In genomic region chr4:75514949-75515612, GRCh38 we compare ENCODE assay signal across 8 cellular contexts. TPM values are rescaled to one million over a fixed set of nuclear protein-coding genes. Genes with fewer than 3 reads are reported as not detected.
DNase-seq lines count a peak whose midpoint lies in the region; ATAC-seq and TF ChIP-seq lines count a peak whose summit lies in the region.

No MANE protein-coding gene starts in this region.

- H4K20me1 ChIP-seq in hepatocyte (ENCODE audit: insufficient read depth, poor library complexity, severe bottlenecking): no peaks in the 10 kb centered on the region

- H3K4me3 ChIP-seq in hepatocyte: peak overlapping the region; percentile 65

- H3K27ac Mint-ChIP-seq in activated naive CD4-positive, alpha-beta T cell treated with anti-CD3 and anti-CD28 coated beads for 36 hours: peak overlapping the region; percentile 98
- H3K27ac Mint-ChIP-seq in activated naive CD4-positive, alpha-beta T cell treated with anti-CD3 and anti-CD28 coated beads, Interleukin-2, amount 50 U/mL, for 72 hours: peak overlapping the region in 1 of 2 donors; percentile 96
- H3K27ac Mint-ChIP-seq in activated CD8-positive, alpha-beta T cell treated with anti-CD3 and anti-CD28 coated beads, Interleukin-2, amount 10 ng/mL, durations not matched to agents 7 days and 5 days: peak overlapping the region; percentile 100
- peak overlapping the region; percentile 94 for H3K27ac Mint-ChIP-seq in stimulated activated naive CD8-positive, alpha-beta T cell treated with anti-CD3 and anti-CD28 coated beads, Interleukin-15, Interleukin-2, amounts not matched to agents 100 ng/mL and 50 ng/mL, for 24 hours

- no peaks in the 10 kb centered on the region for H3K9me3 ChIP-seq in hepatocyte (ENCODE audit: low read depth)

- no peaks in the 10 kb centered on the region for H3K27me3 ChIP-seq in hepatocyte

- CTCF ChIA-PET in activated naive CD4-positive, alpha-beta T cell treated with anti-CD3 and anti-CD28 coated beads for 36 hours (lab: Charles Lee): interaction anchor here (0.5 to 0.8 kb wide), 4 partner anchors 205 to 333 kb away, joined by 3 to 4 read pairs (median 4); no protein-coding TSS in a partner anchor
- CTCF ChIA-PET in activated CD8-positive, alpha-beta T cell treated with anti-CD3 and anti-CD28 coated beads, Interleukin-2, amount 10 ng/mL, durations not matched to agents 7 days and 5 days (lab: Charles Lee): interaction anchor here (1.2 to 3.0 kb wide), 9 partner anchors 12 to 582 kb away, joined by 3 to 14 read pairs (median 5); partner anchors contain the start of genes ODAPH, PARM1 and USO1

- H3K79me2 ChIP-seq in hepatocyte: peaks cover 68% of the 10 kb centered on the region

- intact Hi-C loops in activated naive CD4-positive, alpha-beta T cell treated with anti-CD3 and anti-CD28 coated beads for 36 hours (cut with micrococcal nuclease): loop anchor here (1.0 to 5.0 kb wide), 9 partner anchors 115 to 1642 kb away; partner anchors contain the start of genes CCNG2, CDKL2, G3BP2 and MTHFD2L

- no peak overlapping the region for H3K4me3 Mint-ChIP-seq in activated naive CD4-positive, alpha-beta T cell treated with anti-CD3 and anti-CD28 coated beads for 36 hours
- no peak overlapping the region for H3K4me3 Mint-ChIP-seq in activated CD8-positive, alpha-beta T cell treated with anti-CD3 and anti-CD28 coated beads, Interleukin-2, amount 10 ng/mL, durations not matched to agents 7 days and 5 days
- no peak overlapping the region for H3K4me3 Mint-ChIP-seq in stimulated activated naive CD8-positive, alpha-beta T cell treated with anti-CD3 and anti-CD28 coated beads, Interleukin-15, Interleukin-2, amounts not matched to agents 100 ng/mL and 50 ng/mL, for 24 hours

- no peak for TF ChIP-seq CTCF in hepatocyte (IDR thresholded peaks at IDR 0.05; ENCODE audit: poor library complexity)

- WGBS in hepatocyte (ENCODE audit: low lambda C conversion rate, missing lambda C conversion rate): 73% methylated on average over 9 of the region's 9 CpGs

- H3K4me1 Mint-ChIP-seq in activated naive CD4-positive, alpha-beta T cell treated with anti-CD3 and anti-CD28 coated beads for 36 hours (ENCODE audit: low read depth): peaks cover 35% of the 10 kb centered on the region
- H3K4me1 Mint-ChIP-seq in activated CD8-positive, alpha-beta T cell treated with anti-CD3 and anti-CD28 coated beads, Interleukin-2, amount 10 ng/mL, durations not matched to agents 7 days and 5 days (ENCODE audit: low read depth): peaks cover 43% of the 10 kb centered on the region
- H3K4me1 Mint-ChIP-seq in stimulated activated naive CD8-positive, alpha-beta T cell treated with anti-CD3 and anti-CD28 coated beads, Interleukin-15, Interleukin-2, amounts not matched to agents 100 ng/mL and 50 ng/mL, for 24 hours (ENCODE audit: low read depth): peaks cover 33% of the 10 kb centered on the region

- POLR2A ChIA-PET in activated CD8-positive, alpha-beta T cell treated with anti-CD3 and anti-CD28 coated beads, Interleukin-2, amount 10 ng/mL, durations not matched to agents 7 days and 5 days (lab: Charles Lee): interaction anchor here (0.6 to 1.9 kb wide), 10 partner anchors 9 to 1562 kb away, joined by 3 to 13 read pairs (median 4); partner anchors contain the start of gene USO1

- peak overlapping the region; percentile 94 for H3K27ac ChIP-seq in hepatocyte

- peak overlapping the region; percentile 68 for H2AFZ ChIP-seq in hepatocyte

- peaks cover 25% of the 10 kb centered on the region for H3K36me3 Mint-ChIP-seq in activated naive CD4-positive, alpha-beta T cell treated with anti-CD3 and anti-CD28 coated beads for 36 hours (ENCODE audit: low read depth)
- peaks cover 21 to 30% of the 10 kb centered on the region in 2 donors for H3K36me3 Mint-ChIP-seq in activated naive CD4-positive, alpha-beta T cell treated with anti-CD3 and anti-CD28 coated beads, Interleukin-2, amount 50 U/mL, for 72 hours
- H3K36me3 Mint-ChIP-seq in activated CD8-positive, alpha-beta T cell treated with anti-CD3 and anti-CD28 coated beads, Interleukin-2, amount 10 ng/mL, durations not matched to agents 7 days and 5 days (ENCODE audit: low read depth): peaks cover 31% of the 10 kb centered on the region
- H3K36me3 Mint-ChIP-seq in stimulated activated naive CD8-positive, alpha-beta T cell treated with anti-CD3 and anti-CD28 coated beads, Interleukin-15, Interleukin-2, amounts not matched to agents 100 ng/mL and 50 ng/mL, for 24 hours (ENCODE audit: low read depth): peaks cover 45% of the 10 kb centered on the region

- no peak for ATAC-seq in activated naive CD4-positive, alpha-beta T cell treated with anti-CD3 and anti-CD28 coated beads, Interleukin-2, amount 50 U/mL, for 72 hours
- ATAC-seq in HG03439 (IDR thresholded peaks at IDR 0.05; ENCODE audit: unreplicated experiment) (peak; percentile 1), GM18907 (IDR thresholded peaks at IDR 0.05; ENCODE audit: unreplicated experiment) (no peak)
- ATAC-seq in activated CD8-positive, alpha-beta T cell treated with anti-CD3 and anti-CD28 coated beads, Interleukin-2, amount 10 ng/mL, durations not matched to agents 7 days and 5 days: no peak

- no peaks in the 10 kb centered on the region for H3K9me2 ChIP-seq in hepatocyte (replicated peaks; ENCODE audit: insufficient read depth)

- H3K9me3 Mint-ChIP-seq in activated naive CD4-positive, alpha-beta T cell treated with anti-CD3 and anti-CD28 coated beads for 36 hours: no peaks in the 10 kb centered on the region
- H3K9me3 Mint-ChIP-seq in activated naive CD4-positive, alpha-beta T cell treated with anti-CD3 and anti-CD28 coated beads, Interleukin-2, amount 50 U/mL, for 72 hours: no peaks in the 10 kb centered on the region
- no peaks in the 10 kb centered on the region for H3K9me3 Mint-ChIP-seq in activated CD8-positive, alpha-beta T cell treated with anti-CD3 and anti-CD28 coated beads, Interleukin-2, amount 10 ng/mL, durations not matched to agents 7 days and 5 days (ENCODE audit: insufficient read depth)
- H3K9me3 Mint-ChIP-seq in stimulated activated naive CD8-positive, alpha-beta T cell treated with anti-CD3 and anti-CD28 coated beads, Interleukin-15, Interleukin-2, amounts not matched to agents 100 ng/mL and 50 ng/mL, for 24 hours: peaks cover 1% of the 10 kb centered on the region

- no peaks in the 10 kb centered on the region for H3K27me3 Mint-ChIP-seq in activated naive CD4-positive, alpha-beta T cell treated with anti-CD3 and anti-CD28 coated beads for 36 hours (ENCODE audit: low read depth)
- no peaks in the 10 kb centered on the region for H3K27me3 Mint-ChIP-seq in activated CD8-positive, alpha-beta T cell treated with anti-CD3 and anti-CD28 coated beads, Interleukin-2, amount 10 ng/mL, durations not matched to agents 7 days and 5 days (ENCODE audit: low read depth)
- H3K27me3 Mint-ChIP-seq in stimulated activated naive CD8-positive, alpha-beta T cell treated with anti-CD3 and anti-CD28 coated beads, Interleukin-15, Interleukin-2, amounts not matched to agents 100 ng/mL and 50 ng/mL, for 24 hours: no peaks in the 10 kb centered on the region

- DNase-seq in activated naive CD4-positive, alpha-beta T cell treated with anti-CD3 and anti-CD28 coated beads for 36 hours: peak; percentile 20
- no peak for DNase-seq in activated naive CD4-positive, alpha-beta T cell treated with anti-CD3 and anti-CD28 coated beads, Interleukin-2, amount 50 U/mL, for 72 hours (ENCODE audit: low spot score in 2 of 2)
- DNase-seq in activated CD8-positive, alpha-beta T cell treated with anti-CD3 and anti-CD28 coated beads, Interleukin-2, amount 10 ng/mL, durations not matched to agents 7 days and 5 days: peak; percentile 29
- DNase-seq in hepatocyte (ENCODE audit: low spot score): no peak
- no peak for DNase-seq in putamen (ENCODE audit: low spot score)

- H3K4me1 ChIP-seq in hepatocyte (ENCODE audit: insufficient read depth): peaks cover 29% of the 10 kb centered on the region

- H3K36me3 ChIP-seq in hepatocyte (replicated peaks; ENCODE audit: insufficient read depth, low read depth): no peaks in the 10 kb centered on the region

- H3K4me2 ChIP-seq in hepatocyte: peak overlapping the region; percentile 85

RNA-seq across cellular contexts. Expression of gene THAP6, which starts 0.8 kb away (rescaled TPM):
- total RNA-seq in activated naive CD4-positive, alpha-beta T cell treated with anti-CD3 and anti-CD28 coated beads for 36 hours: 10 to 100 TPM; 14.3 to 15.4 TPM
- 10 to 100 TPM; 18.9 to 20.8 TPM for total RNA-seq in activated naive CD4-positive, alpha-beta T cell treated with anti-CD3 and anti-CD28 coated beads, Interleukin-2, amount 50 U/mL, for 72 hours
- total RNA-seq in activated CD8-positive, alpha-beta T cell treated with anti-CD3 and anti-CD28 coated beads, Interleukin-2, amount 10 ng/mL, durations not matched to agents 7 days and 5 days: 10 to 100 TPM; 16.1 to 16.7 TPM
- total RNA-seq in hepatocyte: 19.1 and 20.1 TPM in 2 replicates
- polyA plus RNA-seq in hepatocyte: 11.8 and 13.6 TPM in 2 replicates

RNA-seq across cellular contexts. Expression of gene RCHY1, which starts 0.9 kb away (rescaled TPM):
- total RNA-seq in activated naive CD4-positive, alpha-beta T cell treated with anti-CD3 and anti-CD28 coated beads for 36 hours: 10 to 100 TPM; 31.3 to 34.6 TPM
- total RNA-seq in activated naive CD4-positive, alpha-beta T cell treated with anti-CD3 and anti-CD28 coated beads, Interleukin-2, amount 50 U/mL, for 72 hours: 10 to 100 TPM; 33.3 to 35.5 TPM
- total RNA-seq in activated CD8-positive, alpha-beta T cell treated with anti-CD3 and anti-CD28 coated beads, Interleukin-2, amount 10 ng/mL, durations not matched to agents 7 days and 5 days: 10 to 100 TPM; 20.0 to 25.3 TPM
- total RNA-seq in hepatocyte: 28.9 and 43.3 TPM in 2 replicates
- polyA plus RNA-seq in hepatocyte: 29.1 and 30.0 TPM in 2 replicates

RNA-seq across cellular contexts. Expression of gene ODAPH, which starts 40.8 kb away (rescaled TPM):
- not detected for total RNA-seq in activated naive CD4-positive, alpha-beta T cell treated with anti-CD3 and anti-CD28 coated beads for 36 hours
- total RNA-seq in activated naive CD4-positive, alpha-beta T cell treated with anti-CD3 and anti-CD28 coated beads, Interleukin-2, amount 50 U/mL, for 72 hours: not detected
- total RNA-seq in activated CD8-positive, alpha-beta T cell treated with anti-CD3 and anti-CD28 coated beads, Interleukin-2, amount 10 ng/mL, durations not matched to agents 7 days and 5 days: not detected
- 0.48 and 0.60 TPM in 2 replicates for total RNA-seq in hepatocyte
- 3.2 and 5.8 TPM in 2 replicates for polyA plus RNA-seq in hepatocyte

Comparison
In these comparisons a context has a peak if more than half of its experiments do, and no peak if none do; other contexts are left out.
1. DNase-seq: peak in activated naive CD4-positive, alpha-beta T cell treated with anti-CD3 and anti-CD28 coated beads for 36 hours (single experiment) and activated CD8-positive, alpha-beta T cell treated with anti-CD3 and anti-CD28 coated beads, Interleukin-2, amount 10 ng/mL, durations not matched to agents 7 days and 5 days (single experiment); none in activated naive CD4-positive, alpha-beta T cell treated with anti-CD3 and anti-CD28 coated beads, Interleukin-2, amount 50 U/mL, for 72 hours (0 of 2), hepatocyte (single experiment) and putamen (single experiment).